Comparison of ENCODE assay signal across 7 cellular contexts in the genomic region with DNA sequence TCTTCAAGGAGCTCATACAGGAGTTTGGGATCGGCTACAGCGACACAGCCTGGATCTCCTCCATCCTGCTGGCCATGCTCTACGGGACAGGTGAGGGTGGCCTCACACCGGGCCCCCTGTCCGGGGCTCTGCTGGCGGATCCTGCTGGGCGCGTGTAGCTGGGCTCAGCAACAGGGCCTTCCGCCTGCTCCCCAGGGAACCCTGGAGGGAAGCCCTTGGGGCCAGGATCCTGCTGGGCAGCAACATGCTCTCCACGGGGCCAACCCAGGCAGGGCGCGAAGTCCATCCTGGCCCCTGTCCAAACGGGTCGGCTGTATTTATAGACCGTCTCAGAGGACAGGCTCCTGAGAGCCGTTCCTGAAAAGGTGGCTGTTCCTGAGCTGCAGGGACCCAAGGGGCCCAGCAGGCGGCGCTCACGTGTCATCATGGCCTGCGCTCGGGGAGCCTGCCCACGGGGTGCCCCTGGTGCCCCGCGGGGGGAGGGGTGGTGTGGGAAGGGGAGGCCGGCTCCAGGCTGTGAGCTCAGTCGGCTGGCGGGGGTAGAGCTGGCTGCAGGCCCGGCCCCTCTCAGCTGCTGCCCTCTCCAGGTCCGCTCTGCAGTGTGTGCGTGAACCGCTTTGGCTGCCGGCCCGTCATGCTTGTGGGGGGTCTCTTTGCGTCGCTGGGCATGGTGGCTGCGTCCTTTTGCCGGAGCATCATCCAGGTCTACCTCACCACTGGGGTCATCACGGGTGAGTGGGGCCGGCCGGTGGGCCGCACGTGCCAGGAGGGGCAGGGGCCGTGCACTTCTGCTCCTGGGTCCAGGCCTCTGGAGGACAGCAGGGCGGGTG. TPM values are rescaled to one million over a fixed set of nuclear protein-coding genes. Genes with fewer than 3 reads are reported as not detected.
DNase-seq lines count a peak whose midpoint lies in the region; ATAC-seq, FAIRE-seq and TF ChIP-seq lines count a peak whose summit lies in the region.

No MANE protein-coding gene starts in this region.

- peaks cover 52% of the 10 kb centered on the region for H3K4me1 ChIP-seq in effector memory CD4-positive, alpha-beta T cell (ENCODE audit: control insufficient read depth, insufficient read depth, low read length, poor library complexity, severe bottlenecking)
- H3K4me1 ChIP-seq in muscle layer of colon (ENCODE audit: insufficient read depth, low read length) = peaks cover 57% of the 10 kb centered on the region

- no peak overlapping the region for H3K9ac ChIP-seq in muscle layer of colon (ENCODE audit: low read length)

- H3K9me3 ChIP-seq in effector memory CD4-positive, alpha-beta T cell (ENCODE audit: control insufficient read depth, low read length) = no peaks in the 10 kb centered on the region
- no peaks in the 10 kb centered on the region for H3K9me3 ChIP-seq in muscle layer of colon (ENCODE audit: low read length)

- no peak overlapping the region for H3K4me3 ChIP-seq in effector memory CD4-positive, alpha-beta T cell (ENCODE audit: insufficient read depth, low read depth, low read length, poor library complexity, severe bottlenecking)
- H3K4me3 ChIP-seq in muscle layer of colon (ENCODE audit: low read depth in 1 of 2, low read length in 2 of 2) = no peak overlapping the region

- peak overlapping the region; percentile 48 for H3K27ac ChIP-seq in effector memory CD4-positive, alpha-beta T cell (ENCODE audit: insufficient read depth, low read length, poor library complexity, severe bottlenecking)
- H3K27ac ChIP-seq in muscle layer of colon (ENCODE audit: low read depth, low read length) (peak overlapping the region; percentile 87), temporal lobe (ENCODE audit: low read depth, low read length) (peak overlapping the region; percentile 44)

- no peak for ATAC-seq in HG03139 (IDR thresholded peaks at IDR 0.05; ENCODE audit: unreplicated experiment)

- no peaks in the 10 kb centered on the region for H3K36me3 ChIP-seq in effector memory CD4-positive, alpha-beta T cell (ENCODE audit: control insufficient read depth, insufficient read depth, low read length)
- H3K36me3 ChIP-seq in muscle layer of colon (ENCODE audit: insufficient read depth, low read length) = no peaks in the 10 kb centered on the region

- no peaks in the 10 kb centered on the region for H3K27me3 ChIP-seq in effector memory CD4-positive, alpha-beta T cell (replicated peaks; ENCODE audit: control insufficient read depth, insufficient read depth, low read length, poor library complexity, severe bottlenecking)
- no peaks in the 10 kb centered on the region for H3K27me3 ChIP-seq in muscle layer of colon (ENCODE audit: control insufficient read depth in 1 of 2, insufficient read depth in 2 of 2, low read length in 2 of 2)

- no peak for TF ChIP-seq POLR2A in GM12891 (IDR thresholded peaks at IDR 0.05; ENCODE audit: low read depth, low read length)

- DNase-seq in GM12891 (ENCODE audit: insufficient read length, low spot score) (no peak), NCI-H345 treated with DMSO at 0.1 percent for 48 hours (lab: John Stamatoyannopoulos, UW; ENCODE audit: unreplicated experiment) (peak; percentile 88)
- peak; percentile 90 for DNase-seq in activated CD8-positive, alpha-beta memory T cell treated with anti-CD3 and anti-CD28 coated beads for 24 hours
- DNase-seq in effector memory CD4-positive, alpha-beta T cell = peak; percentile 44 to 56 (median 47)

- no peak for FAIRE-seq in GM12891 (lab: Jason Lieb, UNC)

TF ChIP-seq in GM12891, 5 proteins besides CTCF, POLR2A, EP300 and RAD21:
- TF ChIP-seq POU2F2 (IDR thresholded peaks at IDR 0.05; ENCODE audit: low read depth, low read length) (peak; percentile 21; the same call in 1 of the 2 replicates), SPI1 (IDR thresholded peaks at IDR 0.05; ENCODE audit: low read depth, low read length) (no peak), TAF1 (IDR thresholded peaks at IDR 0.05; ENCODE audit: low read depth, low read length) (no peak), POLR2AphosphoS5 (IDR thresholded peaks at IDR 0.05; ENCODE audit: low read depth, low read length) (no peak), PAX5 (IDR thresholded peaks at IDR 0.05; ENCODE audit: insufficient read depth, low read length, severe bottlenecking) (no peak)

RNA-seq across cellular contexts. Expression of a gene that starts 7.5 kb away (rescaled TPM):
- polyA plus RNA-seq in GM12891 (2012; ENCODE audit: low read depth, missing spikeins) = 92.3 TPM
- 2.5 TPM for total RNA-seq in temporal lobe

RNA-seq across cellular contexts. Expression of a gene that starts 23.7 kb away (rescaled TPM):
- polyA plus RNA-seq in GM12891 (2012; ENCODE audit: low read depth, missing spikeins) = 62.4 TPM
- total RNA-seq in temporal lobe = 16.2 TPM

RNA-seq across cellular contexts. Expression of a gene that starts 37.1 kb away (rescaled TPM):
- polyA plus RNA-seq in GM12891 (2012; ENCODE audit: low read depth, missing spikeins) = 60.6 TPM
- 32.2 TPM for total RNA-seq in temporal lobe
